In the genomic region with DNA sequence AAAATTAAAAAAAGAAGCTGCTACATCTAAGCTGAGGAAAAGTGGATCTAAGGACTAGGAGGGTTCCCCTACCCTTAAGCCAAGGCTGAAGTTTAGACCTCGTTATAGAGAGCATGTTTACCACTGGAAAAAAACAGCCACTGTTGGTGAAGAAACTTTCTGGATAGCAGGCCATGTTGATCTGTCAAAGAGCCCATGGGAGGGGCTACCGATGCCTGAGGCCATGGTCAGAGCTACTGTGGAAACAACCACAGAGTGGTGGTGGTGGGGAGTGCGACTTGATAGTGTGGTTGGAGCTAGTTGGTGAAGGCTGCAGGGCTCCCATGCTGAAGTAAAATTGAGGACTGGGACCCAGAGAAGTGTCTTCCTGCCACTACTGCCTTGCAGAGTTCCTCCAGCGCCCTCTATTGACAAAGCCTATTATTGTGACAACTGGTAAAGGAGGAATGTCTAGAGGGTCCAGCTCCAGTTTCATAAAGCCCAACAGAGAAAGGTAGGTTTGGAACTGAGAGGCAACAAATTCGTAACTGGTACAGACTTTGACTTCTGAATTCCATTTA, we compare ENCODE assay signal across 9 cellular contexts. TPM values are rescaled to one million over a fixed set of nuclear protein-coding genes. Genes with fewer than 3 reads are reported as not detected.
DNase-seq lines count a peak whose midpoint lies in the region; ATAC-seq and TF ChIP-seq lines count a peak whose summit lies in the region.
"Had no signal": no experiment of that assay in that cellular context is flagged by ENCODE, and none has a peak within 500 bp of the region (broad histone marks: within the 10 kb centered on the region; RNA-seq: fewer than 3 reads in every experiment).

No MANE protein-coding gene starts in this region.

- intact Hi-C loops in CD14-positive monocyte (cut with micrococcal nuclease), result loop anchor here (5.0 to 10.0 kb wide), 3 partner anchors 42 to 72 kb away; no protein-coding TSS in a partner anchor
- intact Hi-C loops in activated CD4-positive, alpha-beta memory T cell treated with anti-CD3 and anti-CD28 coated beads for 36 hours (cut with micrococcal nuclease), result loop anchor here (1.0 kb wide), 1 partner anchor 80 kb away; no protein-coding TSS in a partner anchor
- intact Hi-C loops in thyroid gland (cut with DNase I), result no loop called here

- H3K27ac Mint-ChIP-seq in CD14-positive monocyte, result peak overlapping the region in 1 of 7 donors; percentile 4
- H3K27ac Mint-ChIP-seq in activated CD4-positive, alpha-beta memory T cell treated with anti-CD3 and anti-CD28 coated beads for 36 hours, result no peak overlapping the region
- H3K27ac Mint-ChIP-seq: IgD-negative memory B cell had no signal

- H3K4me3 ChIP-seq in hepatocyte (no peak overlapping the region), thyroid gland (replicated peaks in 1 of 3) (no peak overlapping the region)

- no peaks in the 10 kb centered on the region for H3K79me2 ChIP-seq in hepatocyte

- POLR2A ChIA-PET in activated CD4-positive, alpha-beta memory T cell treated with anti-CD3 and anti-CD28 coated beads for 36 hours (lab: Charles Lee), result no interaction called here

- H3K36me3 ChIP-seq in hepatocyte (replicated peaks; ENCODE audit: insufficient read depth, low read depth) (no peaks in the 10 kb centered on the region), thyroid gland (no peaks in the 10 kb centered on the region)

- H3K4me3 Mint-ChIP-seq in CD14-positive monocyte, result no peak overlapping the region
- no peak overlapping the region for H3K4me3 Mint-ChIP-seq in activated CD4-positive, alpha-beta memory T cell treated with anti-CD3 and anti-CD28 coated beads for 36 hours

- H3K27ac ChIP-seq in hepatocyte (no peak overlapping the region), thyroid gland (no peak overlapping the region)

- no peaks in the 10 kb centered on the region for H3K9me2 ChIP-seq in hepatocyte (replicated peaks; ENCODE audit: insufficient read depth)

- no peaks in the 10 kb centered on the region for H4K20me1 ChIP-seq in hepatocyte (ENCODE audit: insufficient read depth, poor library complexity, severe bottlenecking)

- H3K27me3 ChIP-seq in hepatocyte (no peaks in the 10 kb centered on the region), thyroid gland (no peaks in the 10 kb centered on the region)

- WGBS in hepatocyte (ENCODE audit: low lambda C conversion rate, missing lambda C conversion rate), result 60% methylated on average over 5 of the region's 5 CpGs
- 53% methylated on average over 5 of the region's 5 CpGs for WGBS in thyroid gland, 2 donors

- H3K9me3 Mint-ChIP-seq in CD14-positive monocyte, result peaks cover 3 to 19% (median 18%) of the 10 kb centered on the region in 7 donors
- H3K9me3 Mint-ChIP-seq in activated CD4-positive, alpha-beta memory T cell treated with anti-CD3 and anti-CD28 coated beads for 36 hours, result peaks cover 18% of the 10 kb centered on the region

- no peak for TF ChIP-seq POLR2A in thyroid gland (IDR thresholded peaks at IDR 0.05)

- CTCF ChIA-PET in activated CD4-positive, alpha-beta memory T cell treated with anti-CD3 and anti-CD28 coated beads for 36 hours (lab: Charles Lee), result interaction anchor here (0.6 to 2.1 kb wide), 7 partner anchors 8 to 80 kb away, joined by 3 to 8 read pairs (median 3); a partner anchor contains a TSS

- DNase-seq in CD14-positive monocyte (ENCODE audit: low spot score), result peak; percentile 62
- DNase-seq in GM20000 (ENCODE audit: low spot score), result peak; percentile 61
- DNase-seq in NCI-H2171 (lab: John Stamatoyannopoulos, UW), result peak; percentile 29
- peak; percentile 24 for DNase-seq in activated CD4-positive, alpha-beta memory T cell treated with anti-CD3 and anti-CD28 coated beads for 36 hours
- DNase-seq in hepatocyte (ENCODE audit: low spot score), result peak; percentile 49
- DNase-seq in thyroid gland, result peak; percentile 31 to 43
- no peak for DNase-seq in activated CD4-positive, CD25-positive, alpha-beta regulatory T cell (lab: John Stamatoyannopoulos, UW)

- H3K27me3 Mint-ChIP-seq in CD14-positive monocyte (ENCODE audit: low read depth in 3 of 3), result peaks cover 0 to 7% (median 5%) of the 10 kb centered on the region in 3 donors
- peaks cover 21% of the 10 kb centered on the region for H3K27me3 Mint-ChIP-seq in activated CD4-positive, alpha-beta memory T cell treated with anti-CD3 and anti-CD28 coated beads for 36 hours

- peaks cover 0 to 4% of the 10 kb centered on the region in 2 donors for H3K36me3 Mint-ChIP-seq in CD14-positive monocyte
- H3K36me3 Mint-ChIP-seq in activated CD4-positive, alpha-beta memory T cell treated with anti-CD3 and anti-CD28 coated beads for 36 hours, result peaks cover 4% of the 10 kb centered on the region

- H3K9me3 ChIP-seq in hepatocyte (ENCODE audit: low read depth) (peaks cover 5% of the 10 kb centered on the region), thyroid gland (no peaks in the 10 kb centered on the region)

- peaks cover 9% of the 10 kb centered on the region for H3K4me1 Mint-ChIP-seq in CD14-positive monocyte
- H3K4me1 Mint-ChIP-seq in activated CD4-positive, alpha-beta memory T cell treated with anti-CD3 and anti-CD28 coated beads for 36 hours (ENCODE audit: low read depth), result no peaks in the 10 kb centered on the region
- H3K4me1 Mint-ChIP-seq: IgD-negative memory B cell had no signal

- H3K4me2 ChIP-seq in hepatocyte, result no peak overlapping the region

- peak; percentile 90 for TF ChIP-seq CTCF in CD14-positive monocyte (IDR thresholded peaks at IDR 0.05)
- TF ChIP-seq CTCF in GM20000 (IDR thresholded peaks at IDR 0.05; ENCODE audit: extremely low read depth, missing control alignments), result peak; percentile 60
- TF ChIP-seq CTCF in hepatocyte (IDR thresholded peaks at IDR 0.05; ENCODE audit: poor library complexity), result peak; percentile 42
- peak; percentile 37 to 71 (median 64) for TF ChIP-seq CTCF in thyroid gland (IDR thresholded peaks at IDR 0.05)

- H3K4me1 ChIP-seq in hepatocyte (ENCODE audit: insufficient read depth), result no peaks in the 10 kb centered on the region
- peaks cover 0 to 5% of the 10 kb centered on the region in 2 donors for H3K4me1 ChIP-seq in thyroid gland

- no peak overlapping the region for H2AFZ ChIP-seq in hepatocyte

- no peak for ATAC-seq in GM19452 (IDR thresholded peaks at IDR 0.05; ENCODE audit: unreplicated experiment)

RNA-seq across cellular contexts. Expression of a gene that starts 12.7 kb away (rescaled TPM):
- polyA plus RNA-seq in CD14-positive monocyte (1 to 10 TPM in 1 of 2 donors, not detected in 1; 1.6 TPM), hepatocyte (39.7 and 41.1 TPM in 2 replicates)
- not detected for total RNA-seq in activated CD4-positive, alpha-beta memory T cell treated with anti-CD3 and anti-CD28 coated beads for 36 hours
- total RNA-seq in hepatocyte (19.9 and 21.5 TPM in 2 replicates), thyroid gland (10 to 100 TPM in 2 of 4 donors, 1 to 10 TPM in 2; 7.6 to 20.8 (median 14.1) TPM)
- polyA plus RNA-seq: IgD-negative memory B cell had no signal

Comparison
In these comparisons a context has a peak if more than half of its experiments do, and no peak if none do; other contexts are left out.
1. DNase-seq: peak in CD14-positive monocyte (single experiment), GM20000 (single experiment), NCI-H2171 (single experiment), activated CD4-positive, alpha-beta memory T cell treated with anti-CD3 and anti-CD28 coated beads for 36 hours (single experiment), hepatocyte (single experiment) and thyroid gland (2 of 2); none in activated CD4-positive, CD25-positive, alpha-beta regulatory T cell (0 of 4).
2. RNA of a gene that starts 12.7 kb away (total RNA-seq): 19.9 to 21.5 TPM in hepatocyte and 7.6 to 20.8 TPM in thyroid gland; not detected in activated CD4-positive, alpha-beta memory T cell treated with anti-CD3 and anti-CD28 coated beads for 36 hours; every median in the first group is over 4 times any median in the second.
3. Peak in every context shown above with its lines, with median percentiles within 50 percentile points of each other: CTCF ChIP-seq.